1 cellular context compared by ENCODE assay signal in the genomic region with DNA sequence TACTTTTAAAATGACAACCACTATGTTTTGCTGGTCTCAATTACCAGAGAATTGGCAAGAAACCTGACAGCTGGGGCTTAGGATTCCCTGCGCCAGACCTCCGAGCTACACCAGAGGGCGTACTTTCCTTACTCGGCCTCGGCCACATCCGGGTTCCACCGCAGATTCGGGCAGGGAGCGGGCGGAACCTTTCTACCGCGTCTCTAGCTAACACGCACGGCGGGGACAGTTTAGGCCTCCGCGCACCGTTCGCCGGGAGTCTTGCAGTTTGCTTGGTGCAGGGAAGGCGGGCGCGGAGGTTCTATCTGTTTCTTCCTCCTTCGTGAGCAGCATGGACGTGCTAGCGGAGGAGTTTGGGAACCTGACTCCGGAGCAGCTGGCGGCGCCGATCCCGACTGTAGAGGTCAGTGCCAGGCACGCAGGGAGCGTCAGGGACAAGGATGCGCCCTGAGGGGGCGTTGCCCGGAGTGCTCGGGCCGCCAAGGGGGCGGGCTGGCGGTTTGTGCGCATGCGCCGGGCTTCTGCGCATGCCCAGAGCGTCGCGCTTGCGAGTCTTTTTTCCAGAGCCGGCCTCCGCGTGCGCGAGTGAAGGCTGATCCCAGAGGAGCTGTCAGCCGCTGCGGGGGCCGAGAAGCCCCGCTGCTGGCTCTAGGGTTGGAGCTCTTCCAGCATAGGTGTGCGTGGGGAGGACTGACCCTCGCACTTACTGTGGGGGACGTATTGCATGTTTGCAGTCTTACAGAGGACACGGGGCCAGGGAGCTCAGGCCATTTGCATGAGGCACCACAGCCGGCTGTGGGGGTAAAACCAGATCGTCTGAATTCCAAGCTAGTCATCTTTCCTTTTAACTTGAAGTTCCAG.
TF ChIP-seq lines count a peak whose summit lies in the region.

POLR3B (plus strand) TSS at position 200 of the 861 bp plus-strand sequence; CDS start at position 332, 132 bp downstream.

TF ChIP-seq in HepG2, 621 proteins besides CTCF, POLR2A, EP300 and RAD21 (continued from another document and continues in another):
- TF ChIP-seq, protein P1, sequence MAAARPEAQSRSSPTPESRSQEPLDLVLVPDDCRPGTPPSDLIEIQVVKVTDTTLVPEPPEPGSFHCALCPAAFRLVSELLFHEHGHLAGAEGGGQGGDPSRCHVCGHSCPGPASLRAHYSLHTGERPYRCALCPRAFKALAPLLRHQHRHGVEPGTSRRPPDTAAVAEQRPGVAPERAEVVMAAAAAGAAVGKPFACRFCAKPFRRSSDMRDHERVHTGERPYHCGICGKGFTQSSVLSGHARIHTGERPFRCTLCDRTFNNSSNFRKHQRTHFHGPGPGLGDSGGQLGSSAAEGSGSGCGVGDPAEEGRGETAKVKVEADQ (CRISPR knock-in tag; IDR thresholded peaks at IDR 0.05; ENCODE audit: borderline replicate concordance), result peak; percentile 82; the same call in 1 of the 2 replicates
- peak; percentile 84; the same call in 1 of the 2 replicates for TF ChIP-seq RARG (CRISPR knock-in tag; IDR thresholded peaks at IDR 0.05; ENCODE audit: low read depth)
- no peak; the same call in 1 of the 2 replicates for TF ChIP-seq HMG20A (CRISPR knock-in tag; IDR thresholded peaks at IDR 0.05; ENCODE audit: borderline replicate concordance)
- no peak for TF ChIP-seq SIN3A (IDR thresholded peaks at IDR 0.05; ENCODE audit: borderline replicate concordance, low read depth, low read length)
- TF ChIP-seq GZF1 (CRISPR knock-in tag; IDR thresholded peaks at IDR 0.05), result peak; percentile 78; the same call in 1 of the 2 replicates
- peak; percentile 89 for TF ChIP-seq KLF11 (CRISPR knock-in tag; IDR thresholded peaks at IDR 0.05)
- TF ChIP-seq ZNF136 (CRISPR knock-in tag; IDR thresholded peaks at IDR 0.05; ENCODE audit: low read depth), result peak; percentile 57; the same call in 1 of the 2 replicates
- TF ChIP-seq ATAD3A (CRISPR knock-in tag; IDR thresholded peaks at IDR 0.05), result 0 out of 2 replicates have a peak, but pooled peaks have one; percentile 20
- peak; percentile 99 for TF ChIP-seq REPIN1 (CRISPR knock-in tag; IDR thresholded peaks at IDR 0.05; ENCODE audit: borderline replicate concordance, low read depth)
- peak; percentile 72; the same call in 1 of the 2 replicates for TF ChIP-seq ZNF704 (CRISPR knock-in tag; IDR thresholded peaks at IDR 0.05; ENCODE audit: borderline replicate concordance)
- peak; percentile 73; the same call in 1 of the 2 replicates for TF ChIP-seq HOXA9 (CRISPR knock-in tag; IDR thresholded peaks at IDR 0.05; ENCODE audit: borderline replicate concordance)
- TF ChIP-seq FOXO4 (CRISPR knock-in tag; conservative IDR thresholded peaks at IDR 0.05), result 0 out of 2 replicates have a peak, but pooled peaks have one; percentile 28
- peak; percentile 66 for TF ChIP-seq BCL6 (CRISPR knock-in tag; IDR thresholded peaks at IDR 0.05)
- TF ChIP-seq KDM5A (IDR thresholded peaks at IDR 0.05; ENCODE audit: borderline replicate concordance, low read length), result peak; percentile 97
- TF ChIP-seq, protein P2, sequence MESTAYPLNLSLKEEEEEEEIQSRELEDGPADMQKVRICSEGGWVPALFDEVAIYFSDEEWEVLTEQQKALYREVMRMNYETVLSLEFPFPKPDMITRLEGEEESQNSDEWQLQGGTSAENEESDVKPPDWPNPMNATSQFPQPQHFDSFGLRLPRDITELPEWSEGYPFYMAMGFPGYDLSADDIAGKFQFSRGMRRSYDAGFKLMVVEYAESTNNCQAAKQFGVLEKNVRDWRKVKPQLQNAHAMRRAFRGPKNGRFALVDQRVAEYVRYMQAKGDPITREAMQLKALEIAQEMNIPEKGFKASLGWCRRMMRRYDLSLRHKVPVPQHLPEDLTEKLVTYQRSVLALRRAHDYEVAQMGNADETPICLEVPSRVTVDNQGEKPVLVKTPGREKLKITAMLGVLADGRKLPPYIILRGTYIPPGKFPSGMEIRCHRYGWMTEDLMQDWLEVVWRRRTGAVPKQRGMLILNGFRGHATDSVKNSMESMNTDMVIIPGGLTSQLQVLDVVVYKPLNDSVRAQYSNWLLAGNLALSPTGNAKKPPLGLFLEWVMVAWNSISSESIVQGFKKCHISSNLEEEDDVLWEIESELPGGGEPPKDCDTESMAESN (CRISPR knock-in tag; conservative IDR thresholded peaks at IDR 0.05), result peak; percentile 96
- no peak; the same call in 1 of the 2 replicates for TF ChIP-seq SP5 (CRISPR knock-in tag; IDR thresholded peaks at IDR 0.05; ENCODE audit: borderline replicate concordance, low read depth)
- TF ChIP-seq SOX5 (CRISPR knock-in tag; IDR thresholded peaks at IDR 0.05; ENCODE audit: borderline replicate concordance), result peak; percentile 61; the same call in 1 of the 2 replicates
- peak; percentile 98; the same call in 1 of the 2 replicates for TF ChIP-seq CAMTA2 (CRISPR knock-in tag; IDR thresholded peaks at IDR 0.05; ENCODE audit: borderline replicate concordance)
- no peak for TF ChIP-seq JDP2 (CRISPR knock-in tag; IDR thresholded peaks at IDR 0.05; ENCODE audit: borderline replicate concordance)
- no peak for TF ChIP-seq NFIB (CRISPR knock-in tag; IDR thresholded peaks at IDR 0.05; ENCODE audit: borderline replicate concordance)
- TF ChIP-seq MBD4 (IDR thresholded peaks at IDR 0.05; ENCODE audit: borderline replicate concordance, low read length), result no peak
- no peak for TF ChIP-seq ZNF460 (CRISPR knock-in tag; IDR thresholded peaks at IDR 0.05; ENCODE audit: borderline replicate concordance)
- peak; percentile 91 for TF ChIP-seq RNF2 (conservative IDR thresholded peaks at IDR 0.05; ENCODE audit: low read depth)
- TF ChIP-seq FUBP1 (CRISPR knock-in tag; IDR thresholded peaks at IDR 0.05; ENCODE audit: borderline replicate concordance), result 0 out of 2 replicates have a peak, but pooled peaks have one; percentile 62
- TF ChIP-seq PHF5A (CRISPR knock-in tag; IDR thresholded peaks at IDR 0.05; ENCODE audit: low read depth, unreplicated experiment), result peak; percentile 85
- peak; percentile 74 for TF ChIP-seq RBM22 (optimal IDR thresholded peaks at IDR 0.05; ENCODE audit: low read length)
- 0 out of 2 replicates have a peak, but pooled peaks have one; percentile 71 for TF ChIP-seq ZXDC (CRISPR knock-in tag; IDR thresholded peaks at IDR 0.05)
- no peak for TF ChIP-seq CHD4 (IDR thresholded peaks at IDR 0.05; ENCODE audit: borderline replicate concordance, low read length)
- no peak for TF ChIP-seq ZNF850 (CRISPR knock-in tag; conservative IDR thresholded peaks at IDR 0.05)
- peak; percentile 96 for TF ChIP-seq ZNF691 (CRISPR knock-in tag; IDR thresholded peaks at IDR 0.05; ENCODE audit: borderline replicate concordance, low read depth)
- TF ChIP-seq HDAC6 (IDR thresholded peaks at IDR 0.05; ENCODE audit: low read depth, low read length), result no peak
- no peak; the same call in none of the 2 replicates for TF ChIP-seq AKNA (CRISPR knock-in tag; IDR thresholded peaks at IDR 0.05; ENCODE audit: borderline replicate concordance)
- TF ChIP-seq ZNF275 (CRISPR knock-in tag; IDR thresholded peaks at IDR 0.05; ENCODE audit: borderline replicate concordance), result peak; percentile 33; the same call in 1 of the 2 replicates
